ENCODE assay signal across 12 cellular contexts in the genomic region with DNA sequence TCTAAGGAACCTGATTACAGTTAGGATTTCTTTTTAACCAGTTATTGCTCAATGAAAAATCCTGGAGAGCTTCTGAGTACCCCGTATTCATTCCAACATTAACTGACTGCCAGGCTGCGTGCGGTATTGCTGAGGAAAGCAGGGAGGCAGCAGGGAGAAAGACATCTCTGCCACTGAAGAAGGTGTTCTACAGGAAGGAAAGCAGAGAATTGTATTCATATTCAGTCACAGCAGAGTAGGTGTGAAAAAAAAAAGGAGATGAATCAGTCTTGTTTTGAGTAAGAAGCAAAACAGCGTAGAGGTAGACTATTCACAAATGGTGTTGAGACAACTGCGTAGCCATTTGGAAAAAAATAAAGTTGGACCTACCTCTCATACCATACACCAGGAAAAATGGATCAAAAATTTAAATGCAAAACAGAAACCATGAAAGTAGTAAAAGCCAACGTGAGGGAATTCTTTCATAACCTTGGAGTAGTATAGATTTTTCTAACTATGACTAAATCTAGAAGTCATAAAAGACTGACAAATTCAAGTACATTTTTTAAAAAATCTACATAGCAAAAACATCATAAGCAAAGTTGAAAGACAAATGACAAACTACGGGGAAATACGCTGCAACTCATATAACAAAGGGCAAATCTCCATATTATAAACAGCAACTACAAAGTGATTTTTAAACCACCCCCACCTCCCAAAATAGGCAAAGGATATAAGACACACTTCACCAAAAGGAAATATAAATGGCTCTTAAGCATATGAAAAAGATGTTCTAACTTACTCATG. TPM values are rescaled to one million over a fixed set of nuclear protein-coding genes. Genes with fewer than 3 reads are reported as not detected.
DNase-seq lines count a peak whose midpoint lies in the region; ATAC-seq, FAIRE-seq and TF ChIP-seq lines count a peak whose summit lies in the region.
"Had no signal": no experiment of that assay in that cellular context is flagged by ENCODE, and none has a peak within 500 bp of the region (broad histone marks: within the 10 kb centered on the region; RNA-seq: fewer than 3 reads in every experiment).

No MANE protein-coding gene starts in this region.

- H3K9me2 ChIP-seq in PC-9 (ENCODE audit: insufficient read depth), result no peaks in the 10 kb centered on the region

- no peaks in the 10 kb centered on the region for H3K27me3 ChIP-seq in PC-9 (ENCODE audit: insufficient read depth, low read depth)
- H3K27me3 ChIP-seq: tibial nerve had no signal

- no peak overlapping the region for H3K4me3 ChIP-seq in PC-9
- H3K4me3 ChIP-seq: tibial nerve had no signal

- H3K79me2 ChIP-seq in PC-9 (ENCODE audit: low read depth), result no peaks in the 10 kb centered on the region

- no peak for DNase-seq in GM12892 (ENCODE audit: insufficient read length)
- no peak for DNase-seq in activated T-helper 1 cell treated with anti-CD3 and anti-CD28 coated beads, Interleukin-12 subunit alpha, Interleukin-12 subunit beta, Interleukin-2, Interleukin-4 antibody, amounts not matched to agents 30 ng/mL and 10 ng/mL and 1 ng/mL, durations not matched to agents 14 hours and 24 hours and 36 hours (ENCODE audit: low spot score)
- DNase-seq in RKO (ENCODE audit: low spot score), result no peak
- no peak for DNase-seq in PC-9
- DNase-seq in stimulated activated CD4-positive, alpha-beta T cell treated with anti-CD3 and anti-CD28 coated beads, Interleukin-4, amount 100 ng/mL, for 1 hour, result no peak
- DNase-seq: NCI-H1930 had no signal

- no peaks in the 10 kb centered on the region for H3K36me3 Mint-ChIP-seq in activated T-helper 1 cell treated with anti-CD3 and anti-CD28 coated beads, Interleukin-12 subunit alpha, Interleukin-12 subunit beta, Interleukin-2, Interleukin-4 antibody, amounts not matched to agents 30 ng/mL and 10 ng/mL and 1 ng/mL, durations not matched to agents 14 hours and 24 hours and 36 hours (ENCODE audit: low read depth)

- ATAC-seq in GM19035 (IDR thresholded peaks at IDR 0.05; ENCODE audit: unreplicated experiment) (peak; percentile 64), HG03095 (IDR thresholded peaks at IDR 0.05; ENCODE audit: unreplicated experiment) (peak; percentile 63), GM18907 (IDR thresholded peaks at IDR 0.05; ENCODE audit: unreplicated experiment) (no peak)
- ATAC-seq: esophagus mucosa had no signal

- BruUV-seq in PC-9 (replicated peaks; lab: Mats Ljungman, UMichigan), result no TSS peak

- no peak overlapping the region for H2AFZ ChIP-seq in PC-9

- peaks cover 47% of the 10 kb centered on the region for H3K27me3 Mint-ChIP-seq in activated T-helper 1 cell treated with anti-CD3 and anti-CD28 coated beads, Interleukin-12 subunit alpha, Interleukin-12 subunit beta, Interleukin-2, Interleukin-4 antibody, amounts not matched to agents 30 ng/mL and 10 ng/mL and 1 ng/mL, durations not matched to agents 14 hours and 24 hours and 36 hours (ENCODE audit: insufficient read depth)

- CTCF ChIA-PET in PC-9 (lab: Charles Lee), result interaction anchor here (0.7 kb wide), 1 partner anchor 411 kb away, joined by 4 read pairs; no protein-coding TSS in a partner anchor

- H3K9me3 ChIP-seq in PC-9 (ENCODE audit: insufficient read depth, low read depth), result no peaks in the 10 kb centered on the region
- H3K9me3 ChIP-seq: tibial nerve had no signal

- intact Hi-C loops in activated T-helper 1 cell treated with anti-CD3 and anti-CD28 coated beads, Interleukin-12 subunit alpha, Interleukin-12 subunit beta, Interleukin-2, Interleukin-4 antibody, amounts not matched to agents 30 ng/mL and 10 ng/mL and 1 ng/mL, durations not matched to agents 14 hours and 24 hours and 36 hours (cut with micrococcal nuclease), result loop anchor here (1.0 to 10.0 kb wide), 10 partner anchors 8 to 786 kb away; partner anchors contain the start of gene TEX10
- intact Hi-C loops in PC-9 (cut with micrococcal nuclease; ENCODE audit: unreplicated experiment), result no loop called here

- POLR2A ChIA-PET in PC-9 (lab: Charles Lee; ENCODE audit: unreplicated experiment), result no interaction called here

- H3K9me3 Mint-ChIP-seq in activated T-helper 1 cell treated with anti-CD3 and anti-CD28 coated beads, Interleukin-12 subunit alpha, Interleukin-12 subunit beta, Interleukin-2, Interleukin-4 antibody, amounts not matched to agents 30 ng/mL and 10 ng/mL and 1 ng/mL, durations not matched to agents 14 hours and 24 hours and 36 hours, result no peaks in the 10 kb centered on the region
- H3K9me3 Mint-ChIP-seq: CD14-positive monocyte had no signal

- no peak for TF ChIP-seq POLR2A in GM12892 (IDR thresholded peaks at IDR 0.05; ENCODE audit: low read depth, low read length)

- no peaks in the 10 kb centered on the region for H3F3A ChIP-seq in PC-9 (ENCODE audit: insufficient read depth, low read depth)

- no peak overlapping the region for H3K27ac ChIP-seq in PC-9
- H3K27ac ChIP-seq: tibial nerve had no signal

- no peak overlapping the region for H3K4me2 ChIP-seq in PC-9

- peak overlapping the region; percentile 60 for H3K27ac Mint-ChIP-seq in activated T-helper 1 cell treated with anti-CD3 and anti-CD28 coated beads, Interleukin-12 subunit alpha, Interleukin-12 subunit beta, Interleukin-2, Interleukin-4 antibody, amounts not matched to agents 30 ng/mL and 10 ng/mL and 1 ng/mL, durations not matched to agents 14 hours and 24 hours and 36 hours
- H3K27ac Mint-ChIP-seq: CD14-positive monocyte had no signal

- no peaks in the 10 kb centered on the region for H3K36me3 ChIP-seq in PC-9 (ENCODE audit: low read depth)
- H3K36me3 ChIP-seq: tibial nerve had no signal

- peaks cover 49% of the 10 kb centered on the region for H3K4me1 Mint-ChIP-seq in activated T-helper 1 cell treated with anti-CD3 and anti-CD28 coated beads, Interleukin-12 subunit alpha, Interleukin-12 subunit beta, Interleukin-2, Interleukin-4 antibody, amounts not matched to agents 30 ng/mL and 10 ng/mL and 1 ng/mL, durations not matched to agents 14 hours and 24 hours and 36 hours (ENCODE audit: low read depth)

- TF ChIP-seq CTCF in PC-9 (conservative IDR thresholded peaks at IDR 0.05), result no peak

- H3K4me1 ChIP-seq in PC-9 (replicated peaks; ENCODE audit: insufficient read depth), result peaks cover 15% of the 10 kb centered on the region
- H3K4me1 ChIP-seq: tibial nerve had no signal

- no peak overlapping the region for H3K4me3 Mint-ChIP-seq in activated T-helper 1 cell treated with anti-CD3 and anti-CD28 coated beads, Interleukin-12 subunit alpha, Interleukin-12 subunit beta, Interleukin-2, Interleukin-4 antibody, amounts not matched to agents 30 ng/mL and 10 ng/mL and 1 ng/mL, durations not matched to agents 14 hours and 24 hours and 36 hours
- H3K4me3 Mint-ChIP-seq: CD14-positive monocyte had no signal

- no peaks in the 10 kb centered on the region for H4K20me1 ChIP-seq in PC-9 (ENCODE audit: insufficient read depth)

- FAIRE-seq in GM12892 (lab: Jason Lieb, UNC), result peak; percentile 51

RNA-seq across cellular contexts. Expression of gene NR4A3, which starts 9.9 kb away (rescaled TPM):
- 2.1 TPM for polyA plus RNA-seq in GM12892 (2012; ENCODE audit: missing spikeins)
- 68.6 and 69.5 TPM in 2 replicates for total RNA-seq in activated T-helper 1 cell treated with anti-CD3 and anti-CD28 coated beads, Interleukin-12 subunit alpha, Interleukin-12 subunit beta, Interleukin-2, Interleukin-4 antibody, amounts not matched to agents 30 ng/mL and 10 ng/mL and 1 ng/mL, durations not matched to agents 14 hours and 24 hours and 36 hours
- not detected in 2 replicates for total RNA-seq in PC-9 (2021)

Comparison
In these comparisons a context has a peak if more than half of its experiments do, and no peak if none do; other contexts are left out.
1. RNA of gene NR4A3, which starts 9.9 kb away (total RNA-seq): 68.6 to 69.5 TPM in activated T-helper 1 cell treated with anti-CD3 and anti-CD28 coated beads, Interleukin-12 subunit alpha, Interleukin-12 subunit beta, Interleukin-2, Interleukin-4 antibody, amounts not matched to agents 30 ng/mL and 10 ng/mL and 1 ng/mL, durations not matched to agents 14 hours and 24 hours and 36 hours; not detected in PC-9; every median in the first group is over 10 times any median in the second.